1 cellular context compared by ENCODE assay signal in genomic region chr13:111046590-111047141, GRCh38.
TF ChIP-seq lines count a peak whose summit lies in the region.

No MANE protein-coding gene starts in this region.

TF ChIP-seq in K562, 482 proteins besides CTCF, POLR2A, EP300 and RAD21 (continued from another document and continues in another):
- TF ChIP-seq CXXC5 (CRISPR knock-in tag; IDR thresholded peaks at IDR 0.05) = peak; percentile 37; the same call in 1 of the 2 replicates
- no peak for TF ChIP-seq NR2C2 (CRISPR knock-in tag; IDR thresholded peaks at IDR 0.05)
- TF ChIP-seq NR2C2 (tag; IDR thresholded peaks at IDR 0.05) = peak; percentile 35; the same call in 1 of the 2 replicates
- no peak for TF ChIP-seq ZNF444 (CRISPR knock-in tag; IDR thresholded peaks at IDR 0.05)
- TF ChIP-seq, protein P1, sequence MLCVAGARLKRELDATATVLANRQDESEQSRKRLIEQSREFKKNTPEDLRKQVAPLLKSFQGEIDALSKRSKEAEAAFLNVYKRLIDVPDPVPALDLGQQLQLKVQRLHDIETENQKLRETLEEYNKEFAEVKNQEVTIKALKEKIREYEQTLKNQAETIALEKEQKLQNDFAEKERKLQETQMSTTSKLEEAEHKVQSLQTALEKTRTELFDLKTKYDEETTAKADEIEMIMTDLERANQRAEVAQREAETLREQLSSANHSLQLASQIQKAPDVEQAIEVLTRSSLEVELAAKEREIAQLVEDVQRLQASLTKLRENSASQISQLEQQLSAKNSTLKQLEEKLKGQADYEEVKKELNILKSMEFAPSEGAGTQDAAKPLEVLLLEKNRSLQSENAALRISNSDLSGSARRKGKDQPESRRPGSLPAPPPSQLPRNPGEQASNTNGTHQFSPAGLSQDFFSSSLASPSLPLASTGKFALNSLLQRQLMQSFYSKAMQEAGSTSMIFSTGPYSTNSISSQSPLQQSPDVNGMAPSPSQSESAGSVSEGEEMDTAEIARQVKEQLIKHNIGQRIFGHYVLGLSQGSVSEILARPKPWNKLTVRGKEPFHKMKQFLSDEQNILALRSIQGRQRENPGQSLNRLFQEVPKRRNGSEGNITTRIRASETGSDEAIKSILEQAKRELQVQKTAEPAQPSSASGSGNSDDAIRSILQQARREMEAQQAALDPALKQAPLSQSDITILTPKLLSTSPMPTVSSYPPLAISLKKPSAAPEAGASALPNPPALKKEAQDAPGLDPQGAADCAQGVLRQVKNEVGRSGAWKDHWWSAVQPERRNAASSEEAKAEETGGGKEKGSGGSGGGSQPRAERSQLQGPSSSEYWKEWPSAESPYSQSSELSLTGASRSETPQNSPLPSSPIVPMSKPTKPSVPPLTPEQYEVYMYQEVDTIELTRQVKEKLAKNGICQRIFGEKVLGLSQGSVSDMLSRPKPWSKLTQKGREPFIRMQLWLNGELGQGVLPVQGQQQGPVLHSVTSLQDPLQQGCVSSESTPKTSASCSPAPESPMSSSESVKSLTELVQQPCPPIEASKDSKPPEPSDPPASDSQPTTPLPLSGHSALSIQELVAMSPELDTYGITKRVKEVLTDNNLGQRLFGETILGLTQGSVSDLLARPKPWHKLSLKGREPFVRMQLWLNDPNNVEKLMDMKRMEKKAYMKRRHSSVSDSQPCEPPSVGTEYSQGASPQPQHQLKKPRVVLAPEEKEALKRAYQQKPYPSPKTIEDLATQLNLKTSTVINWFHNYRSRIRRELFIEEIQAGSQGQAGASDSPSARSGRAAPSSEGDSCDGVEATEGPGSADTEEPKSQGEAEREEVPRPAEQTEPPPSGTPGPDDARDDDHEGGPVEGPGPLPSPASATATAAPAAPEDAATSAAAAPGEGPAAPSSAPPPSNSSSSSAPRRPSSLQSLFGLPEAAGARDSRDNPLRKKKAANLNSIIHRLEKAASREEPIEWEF (CRISPR knock-in tag; IDR thresholded peaks at IDR 0.05) = no peak
- no peak for TF ChIP-seq NFXL1 (CRISPR knock-in tag; IDR thresholded peaks at IDR 0.05)
- no peak for TF ChIP-seq ZNF12 (CRISPR knock-in tag; IDR thresholded peaks at IDR 0.05)
- no peak for TF ChIP-seq KDM4B (IDR thresholded peaks at IDR 0.05; ENCODE audit: borderline replicate concordance in 2 of 2, low read depth in 1 of 2)
- TF ChIP-seq ATF7 (IDR thresholded peaks at IDR 0.05) = peak; percentile 49; the same call in 1 of the 2 replicates
- TF ChIP-seq CBFA2T2 (conservative IDR thresholded peaks at IDR 0.05) = peak; percentile 48
- no peak for TF ChIP-seq DDX20 (tag; IDR thresholded peaks at IDR 0.05; ENCODE audit: low read depth)
- TF ChIP-seq PHB2 (IDR thresholded peaks at IDR 0.05; ENCODE audit: low read depth) = no peak
- 0 out of 6 replicates have a peak, but pooled peaks of 1 of the 3 experiments have one; percentile 59 for TF ChIP-seq ZBTB11 (CRISPR knock-in tag; IDR thresholded peaks at IDR 0.05)
- TF ChIP-seq FOXJ2 (tag; IDR thresholded peaks at IDR 0.05) = peak; percentile 70; the same call in 1 of the 2 replicates
- peak; percentile 76 for TF ChIP-seq MAFG (tag; conservative IDR thresholded peaks at IDR 0.05)
- 0 out of 2 replicates have a peak, but pooled peaks have one; percentile 60 for TF ChIP-seq SMAD4 (CRISPR knock-in tag; conservative IDR thresholded peaks at IDR 0.05)
- TF ChIP-seq, protein P2, sequence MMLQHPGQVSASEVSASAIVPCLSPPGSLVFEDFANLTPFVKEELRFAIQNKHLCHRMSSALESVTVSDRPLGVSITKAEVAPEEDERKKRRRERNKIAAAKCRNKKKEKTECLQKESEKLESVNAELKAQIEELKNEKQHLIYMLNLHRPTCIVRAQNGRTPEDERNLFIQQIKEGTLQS (IDR thresholded peaks at IDR 0.05) = peak; percentile 90
- TF ChIP-seq, protein P2 (CRISPR knock-in tag; conservative IDR thresholded peaks at IDR 0.05) = peak; percentile 69; the same call in 1 of the 2 replicates
- TF ChIP-seq SMARCE1 (IDR thresholded peaks at IDR 0.05) = no peak
- TF ChIP-seq, protein P3, sequence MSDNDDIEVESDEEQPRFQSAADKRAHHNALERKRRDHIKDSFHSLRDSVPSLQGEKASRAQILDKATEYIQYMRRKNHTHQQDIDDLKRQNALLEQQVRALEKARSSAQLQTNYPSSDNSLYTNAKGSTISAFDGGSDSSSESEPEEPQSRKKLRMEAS (CRISPR knock-in tag; IDR thresholded peaks at IDR 0.05) = peak; percentile 51
- TF ChIP-seq HMG20A (CRISPR knock-in tag; conservative IDR thresholded peaks at IDR 0.05) = no peak
- no peak for TF ChIP-seq RBM15 (IDR thresholded peaks at IDR 0.05; ENCODE audit: insufficient read depth, low read length)
- TF ChIP-seq NR4A1 (CRISPR knock-in tag; IDR thresholded peaks at IDR 0.05) = no peak
- peak; percentile 59; the same call in 1 of the 2 replicates for TF ChIP-seq NR4A1 (tag; IDR thresholded peaks at IDR 0.05)
- TF ChIP-seq RCOR1 (IDR thresholded peaks at IDR 0.05; ENCODE audit: borderline replicate concordance in 1 of 2, low read depth in 2 of 2, low read length in 2 of 2) = no peak
- peak; percentile 37 for TF ChIP-seq ZNF766 (CRISPR knock-in tag; conservative IDR thresholded peaks at IDR 0.05)
- TF ChIP-seq CREB3 (tag; conservative IDR thresholded peaks at IDR 0.05; ENCODE audit: low read depth) = peak; percentile 78
- TF ChIP-seq MEF2D (tag; conservative IDR thresholded peaks at IDR 0.05; ENCODE audit: low read depth) = peak; percentile 91
- TF ChIP-seq EGR1 (conservative IDR thresholded peaks at IDR 0.05) = peak; percentile 67
- TF ChIP-seq CREB5 (CRISPR knock-in tag; IDR thresholded peaks at IDR 0.05) = no peak
- no peak for TF ChIP-seq SP1 (CRISPR knock-in tag; IDR thresholded peaks at IDR 0.05)
- TF ChIP-seq ZNF134 (CRISPR knock-in tag; conservative IDR thresholded peaks at IDR 0.05) = no peak
- peak; percentile 34; the same call in 1 of the 2 replicates for TF ChIP-seq DMBX1 (CRISPR knock-in tag; IDR thresholded peaks at IDR 0.05; ENCODE audit: borderline replicate concordance)
- TF ChIP-seq CHD2 (IDR thresholded peaks at IDR 0.05; ENCODE audit: low read depth, low read length) = no peak
- no peak for TF ChIP-seq CHD4 (IDR thresholded peaks at IDR 0.05; ENCODE audit: insufficient read depth, insufficient replicate concordance, low read depth, low read length, poor library complexity, severe bottlenecking)
- peak; percentile 93 for TF ChIP-seq JUND (IDR thresholded peaks at IDR 0.05; ENCODE audit: borderline replicate concordance, low read depth, low read length)
- peak; percentile 87; the same call in 2 of the 3 replicates for TF ChIP-seq JUND (tag; IDR thresholded peaks at IDR 0.05; ENCODE audit: borderline replicate concordance, low read depth, low read length)
- TF ChIP-seq NFRKB (IDR thresholded peaks at IDR 0.05; ENCODE audit: low read depth) = no peak
- TF ChIP-seq, protein P4, sequence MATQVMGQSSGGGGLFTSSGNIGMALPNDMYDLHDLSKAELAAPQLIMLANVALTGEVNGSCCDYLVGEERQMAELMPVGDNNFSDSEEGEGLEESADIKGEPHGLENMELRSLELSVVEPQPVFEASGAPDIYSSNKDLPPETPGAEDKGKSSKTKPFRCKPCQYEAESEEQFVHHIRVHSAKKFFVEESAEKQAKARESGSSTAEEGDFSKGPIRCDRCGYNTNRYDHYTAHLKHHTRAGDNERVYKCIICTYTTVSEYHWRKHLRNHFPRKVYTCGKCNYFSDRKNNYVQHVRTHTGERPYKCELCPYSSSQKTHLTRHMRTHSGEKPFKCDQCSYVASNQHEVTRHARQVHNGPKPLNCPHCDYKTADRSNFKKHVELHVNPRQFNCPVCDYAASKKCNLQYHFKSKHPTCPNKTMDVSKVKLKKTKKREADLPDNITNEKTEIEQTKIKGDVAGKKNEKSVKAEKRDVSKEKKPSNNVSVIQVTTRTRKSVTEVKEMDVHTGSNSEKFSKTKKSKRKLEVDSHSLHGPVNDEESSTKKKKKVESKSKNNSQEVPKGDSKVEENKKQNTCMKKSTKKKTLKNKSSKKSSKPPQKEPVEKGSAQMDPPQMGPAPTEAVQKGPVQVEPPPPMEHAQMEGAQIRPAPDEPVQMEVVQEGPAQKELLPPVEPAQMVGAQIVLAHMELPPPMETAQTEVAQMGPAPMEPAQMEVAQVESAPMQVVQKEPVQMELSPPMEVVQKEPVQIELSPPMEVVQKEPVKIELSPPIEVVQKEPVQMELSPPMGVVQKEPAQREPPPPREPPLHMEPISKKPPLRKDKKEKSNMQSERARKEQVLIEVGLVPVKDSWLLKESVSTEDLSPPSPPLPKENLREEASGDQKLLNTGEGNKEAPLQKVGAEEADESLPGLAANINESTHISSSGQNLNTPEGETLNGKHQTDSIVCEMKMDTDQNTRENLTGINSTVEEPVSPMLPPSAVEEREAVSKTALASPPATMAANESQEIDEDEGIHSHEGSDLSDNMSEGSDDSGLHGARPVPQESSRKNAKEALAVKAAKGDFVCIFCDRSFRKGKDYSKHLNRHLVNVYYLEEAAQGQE (CRISPR knock-in tag; IDR thresholded peaks at IDR 0.05; ENCODE audit: low read depth) = no peak
- peak; percentile 47; the same call in 1 of the 2 replicates for TF ChIP-seq ZNF584 (CRISPR knock-in tag; IDR thresholded peaks at IDR 0.05; ENCODE audit: low read depth)
